1 cellular context compared by ENCODE assay signal in the genomic region with DNA sequence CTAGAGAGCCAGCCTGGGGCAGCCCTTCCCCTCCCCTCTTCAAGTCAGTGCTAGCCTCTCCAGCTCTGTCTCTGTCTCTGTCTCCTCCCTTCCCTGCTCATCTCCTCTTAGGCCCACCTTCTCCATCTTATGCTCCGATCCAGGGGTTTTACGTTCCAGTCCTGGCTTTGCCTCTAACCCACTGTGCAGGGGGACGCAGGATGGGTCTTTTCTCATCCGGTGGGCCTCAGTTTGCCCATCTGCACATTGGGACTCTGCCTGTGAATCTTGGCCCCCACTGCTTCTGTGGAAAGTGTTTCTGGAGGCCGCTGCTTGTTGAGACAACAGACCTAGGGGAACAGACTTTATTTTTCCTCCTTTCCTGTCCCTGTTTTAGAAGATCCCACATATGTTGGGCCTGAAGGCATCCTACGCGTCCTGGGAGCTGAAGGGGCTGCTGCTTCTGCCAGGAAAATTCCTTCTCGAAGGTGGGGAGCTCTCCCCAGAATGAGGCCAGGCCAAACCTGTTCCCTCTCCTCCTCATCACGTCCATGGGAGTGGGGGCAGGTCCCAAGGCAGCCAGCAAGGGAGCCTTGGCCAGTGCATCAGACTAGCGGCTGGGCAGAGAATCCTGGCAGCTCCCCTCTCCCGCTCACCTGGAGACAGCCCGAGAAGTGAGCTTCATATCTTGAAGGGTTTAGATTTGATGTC.
TF ChIP-seq lines count a peak whose summit lies in the region.

No MANE protein-coding gene starts in this region.

TF ChIP-seq in IMR-90, 13 proteins besides CTCF, POLR2A, EP300 and RAD21:
- TF ChIP-seq ELK1 (IDR thresholded peaks at IDR 0.05; ENCODE audit: borderline replicate concordance, low read depth, low read length): no peak
- TF ChIP-seq SMC3 (IDR thresholded peaks at IDR 0.05; ENCODE audit: low read depth, low read length): no peak
- TF ChIP-seq MAZ (IDR thresholded peaks at IDR 0.05; ENCODE audit: borderline replicate concordance, low read depth, low read length): no peak
- TF ChIP-seq CEBPB (IDR thresholded peaks at IDR 0.05; ENCODE audit: low read depth, low read length): no peak
- no peak for TF ChIP-seq MAFK (IDR thresholded peaks at IDR 0.05; ENCODE audit: low read depth, low read length)
- no peak for TF ChIP-seq CHD1 (IDR thresholded peaks at IDR 0.05; ENCODE audit: low read depth, low read length)
- TF ChIP-seq RFX5 (IDR thresholded peaks at IDR 0.05; ENCODE audit: low read depth, low read length): no peak
- TF ChIP-seq USF2 (IDR thresholded peaks at IDR 0.05; ENCODE audit: low read depth, low read length): no peak
- TF ChIP-seq RCOR1 (IDR thresholded peaks at IDR 0.05; ENCODE audit: insufficient replicate concordance, low read length): no peak
- no peak for TF ChIP-seq NFE2L2 (IDR thresholded peaks at IDR 0.05; ENCODE audit: low read depth, low read length)
- TF ChIP-seq MXI1 (IDR thresholded peaks at IDR 0.05; ENCODE audit: borderline replicate concordance, low read depth, low read length): no peak
